Comparison of ENCODE assay signal across 26 cellular contexts in genomic region chr15:65795663-65796201, GRCh38. TPM values are rescaled to one million over a fixed set of nuclear protein-coding genes. Genes with fewer than 3 reads are reported as not detected.
DNase-seq lines count a peak whose midpoint lies in the region; ATAC-seq, FAIRE-seq and TF ChIP-seq lines count a peak whose summit lies in the region.
"Had no signal": no experiment of that assay in that cellular context is flagged by ENCODE, and none has a peak within 500 bp of the region (broad histone marks: within the 10 kb centered on the region; RNA-seq: fewer than 3 reads in every experiment).

No MANE protein-coding gene starts in this region.

- H3K79me2 ChIP-seq in mammary epithelial cell (ENCODE audit: insufficient read depth, low read length) (peaks cover 12% of the 10 kb centered on the region), H1 (ENCODE audit: control insufficient read depth in 1 of 2, insufficient read depth in 2 of 2, low read length in 2 of 2) (no peaks in the 10 kb centered on the region)

- no peak for FAIRE-seq in H1 (lab: Jason Lieb, UNC)
- FAIRE-seq: GM19239, kidney had no signal

- no peaks in the 10 kb centered on the region for H3K36me3 ChIP-seq in mammary epithelial cell (ENCODE audit: insufficient read depth, low read length)
- H3K36me3 ChIP-seq in H1 (ENCODE audit: control insufficient read depth in 2 of 4, insufficient read depth in 4 of 4, low read length in 3 of 4), result no peaks in the 10 kb centered on the region
- H3K36me3 ChIP-seq: gastrocnemius medialis, lower lobe of right lung, thoracic aorta had no signal

- POLR2A ChIA-PET in MCF 10A (lab: Yijun Ruan, JAX), result interaction anchor here (1.5 to 3.8 kb wide), 5 partner anchors 16 to 74 kb away, joined by 3 to 33 read pairs (median 7); partner anchors contain the start of gene RAB11A
- POLR2A ChIA-PET in RWPE1 (lab: Yijun Ruan, JAX; ENCODE audit: low non-redundant PET), result no interaction called here
- POLR2A ChIA-PET in H1 (lab: Charles Lee; ENCODE audit: partially characterized antibody), result no interaction called here

- DNase-seq in mammary epithelial cell (no peak), MCF 10A (ENCODE audit: unreplicated experiment) (no peak), RWPE1 (ENCODE audit: low spot score) (no peak), H1 (ENCODE audit: low read depth in 1 of 2, low spot score in 2 of 2) (no peak), type B pancreatic cell (ENCODE audit: extremely low spot score, unreplicated experiment) (no peak)
- no peak for DNase-seq in activated naive CD4-positive, alpha-beta T cell treated with anti-CD3 and anti-CD28 coated beads, Interleukin-2, amount 50 U/mL, for 72 hours (ENCODE audit: low spot score in 2 of 2)
- DNase-seq: activated CD4-positive, alpha-beta T cell treated with anti-CD3 and anti-CD28 coated beads for 36 hours; activated naive CD4-positive, alpha-beta T cell treated with Interleukin-2 at 50 U/mL for 16 hours; anterior cingulate cortex; CD4-positive, alpha-beta T cell; central memory CD4-positive, alpha-beta T cell; DMS153; gastrocnemius medialis; GF-D8; KBM-7; kidney; lower lobe of right lung; NCI-H1048; NCI-H2081; NCI-H446 treated with DMSO at 0.1 percent for 48 hours; NK-92 treated with Interleukin-12 subunit alpha and Interleukin-12 subunit beta, amount 100 ng/mL, for 24 hours had no signal

- H4K20me1 ChIP-seq in mammary epithelial cell (ENCODE audit: insufficient read depth, low read length) (no peaks in the 10 kb centered on the region), H1 (replicated peaks in 1 of 2; ENCODE audit: control insufficient read depth in 1 of 2, insufficient read depth in 2 of 2, low read length in 2 of 2) (no peaks in the 10 kb centered on the region)

- H2AFZ ChIP-seq in mammary epithelial cell (ENCODE audit: low read depth, low read length), result no peak overlapping the region
- no peak overlapping the region for H2AFZ ChIP-seq in H1 (ENCODE audit: low read length)

- H3K14ac ChIP-seq in H1 (ENCODE audit: insufficient read length), result no peak overlapping the region

- H3K27ac Mint-ChIP-seq in MCF 10A (ENCODE audit: low read depth, unreplicated experiment) (no peak overlapping the region), type B pancreatic cell (peak overlapping the region; percentile 84)
- no peak overlapping the region for H3K27ac Mint-ChIP-seq in activated naive CD4-positive, alpha-beta T cell treated with anti-CD3 and anti-CD28 coated beads, Interleukin-2, amount 50 U/mL, for 72 hours

- H3K27me3 Mint-ChIP-seq in MCF 10A (ENCODE audit: insufficient read depth, unreplicated experiment) (no peaks in the 10 kb centered on the region), type B pancreatic cell (no peaks in the 10 kb centered on the region)
- H3K27me3 Mint-ChIP-seq: activated CD4-positive, alpha-beta T cell treated with anti-CD3 and anti-CD28 coated beads for 36 hours; CD4-positive, alpha-beta T cell had no signal

- TF ChIP-seq RAD21 in H1 (IDR thresholded peaks at IDR 0.05 in 1 of 2, conservative IDR thresholded peaks at IDR 0.05 in 1 of 2; ENCODE audit: low read depth in 2 of 2, low read length in 2 of 2), result no peak

- TF ChIP-seq CTCF in mammary epithelial cell (conservative IDR thresholded peaks at IDR 0.05 in 1 of 2, IDR thresholded peaks at IDR 0.05 in 1 of 2; ENCODE audit: extremely low read depth in 1 of 2, insufficient read depth in 1 of 2, low read depth in 1 of 2, low read length in 2 of 2) (no peak), MCF 10A (IDR thresholded peaks at IDR 0.05; ENCODE audit: unreplicated experiment) (no peak), RWPE1 (conservative IDR thresholded peaks at IDR 0.05; ENCODE audit: low read depth) (no peak), H1 (IDR thresholded peaks at IDR 0.05; ENCODE audit: control extremely low read depth in 1 of 3, insufficient read depth in 1 of 3, low read depth in 1 of 3, low read length in 3 of 3) (no peak), type B pancreatic cell (conservative IDR thresholded peaks at IDR 0.05) (no peak)

- H3K23me2 ChIP-seq in H1 (ENCODE audit: low read depth, low read length), result peaks cover 2% of the 10 kb centered on the region

- H2AK5ac ChIP-seq in H1 (ENCODE audit: low read depth, low read length), result no peak overlapping the region

- dilution Hi-C loops in mammary epithelial cell (cut with HindIII; ENCODE audit: low sequenced_read_pairs), result no loop called here

- no peak for ATAC-seq in activated naive CD4-positive, alpha-beta T cell treated with anti-CD3 and anti-CD28 coated beads, Interleukin-2, amount 50 U/mL, for 72 hours
- ATAC-seq in HG02970 (IDR thresholded peaks at IDR 0.05; ENCODE audit: low FRiP score, unreplicated experiment), result no peak
- ATAC-seq in HG02798 (IDR thresholded peaks at IDR 0.05; ENCODE audit: poor library complexity, unreplicated experiment), result no peak
- ATAC-seq: activated CD4-positive, alpha-beta T cell treated with anti-CD3 and anti-CD28 coated beads for 36 hours; gastrocnemius medialis; lower lobe of right lung; sciatic nerve had no signal

- H3K36me3 Mint-ChIP-seq in MCF 10A (ENCODE audit: insufficient read depth, unreplicated experiment) (no peaks in the 10 kb centered on the region), type B pancreatic cell (no peaks in the 10 kb centered on the region)
- peaks cover 6 to 12% of the 10 kb centered on the region in 2 donors for H3K36me3 Mint-ChIP-seq in activated naive CD4-positive, alpha-beta T cell treated with anti-CD3 and anti-CD28 coated beads, Interleukin-2, amount 50 U/mL, for 72 hours

- H3K4ac ChIP-seq in H1 (replicated peaks; ENCODE audit: insufficient read length, low read depth, low read length), result no peak overlapping the region

- H4K91ac ChIP-seq in H1 (replicated peaks; ENCODE audit: insufficient read length, low read length), result no peak overlapping the region

- no peak overlapping the region for H2BK20ac ChIP-seq in H1 (ENCODE audit: low read length)

- H3K4me3 Mint-ChIP-seq in MCF 10A (ENCODE audit: unreplicated experiment) (no peak overlapping the region), type B pancreatic cell (no peak overlapping the region)
- H3K4me3 Mint-ChIP-seq: activated CD4-positive, alpha-beta T cell treated with anti-CD3 and anti-CD28 coated beads for 36 hours had no signal

- no peak overlapping the region for H3K56ac ChIP-seq in H1 (replicated peaks; ENCODE audit: insufficient read length, low read depth, low read length)

- H3K27ac ChIP-seq in mammary epithelial cell (ENCODE audit: insufficient read depth, low read depth, low read length), result peak overlapping the region; percentile 90
- H3K27ac ChIP-seq in RWPE1, result peak overlapping the region; percentile 46; the same call in 1 of the 2 replicates
- H3K27ac ChIP-seq in H1 (ENCODE audit: low read depth, low read length), result no peak overlapping the region
- H3K27ac ChIP-seq: gastrocnemius medialis, lower lobe of right lung, thoracic aorta had no signal

- no peak overlapping the region for H2BK5ac ChIP-seq in H1 (ENCODE audit: low read depth, low read length)

- no peak overlapping the region for H2BK120ac ChIP-seq in H1 (replicated peaks; ENCODE audit: low read depth, low read length)

- H3K9me3 ChIP-seq in mammary epithelial cell (replicated peaks; ENCODE audit: insufficient read depth, low read length) (no peaks in the 10 kb centered on the region), H1 (ENCODE audit: insufficient read depth in 2 of 2, low read depth in 1 of 2, low read length in 1 of 2) (no peaks in the 10 kb centered on the region)
- H3K9me3 ChIP-seq: gastrocnemius medialis, lower lobe of right lung, thoracic aorta had no signal

- no peak overlapping the region for H4K5ac ChIP-seq in H1 (ENCODE audit: insufficient read length, low read depth, low read length)

- TF ChIP-seq POLR2A in H1 (IDR thresholded peaks at IDR 0.05; ENCODE audit: control extremely low read depth in 1 of 2, low read depth in 2 of 2, low read length in 2 of 2), result no peak

- no TSS peak for BruUV-seq in mammary epithelial cell (replicated peaks; lab: Mats Ljungman, UMichigan)
- BruUV-seq in MCF 10A (replicated peaks; lab: Mats Ljungman, UMichigan), result no TSS peak

- no peak overlapping the region for H3K18ac ChIP-seq in H1 (ENCODE audit: extremely low read depth, low read length)

- intact Hi-C loops in mammary epithelial cell (cut with micrococcal nuclease), result no loop called here
- intact Hi-C loops in MCF 10A (cut with micrococcal nuclease), result loop anchor here (2.0 kb wide), 1 partner anchor 65 kb away; no protein-coding TSS in a partner anchor

- H3K9me3 Mint-ChIP-seq in MCF 10A (ENCODE audit: unreplicated experiment) (no peaks in the 10 kb centered on the region), type B pancreatic cell (no peaks in the 10 kb centered on the region)
- H3K9me3 Mint-ChIP-seq in activated naive CD4-positive, alpha-beta T cell treated with anti-CD3 and anti-CD28 coated beads, Interleukin-2, amount 50 U/mL, for 72 hours, result no peaks in the 10 kb centered on the region
- H3K9me3 Mint-ChIP-seq: CD4-positive, alpha-beta T cell had no signal

- H3K4me3 ChIP-seq in mammary epithelial cell (replicated peaks in 1 of 3; ENCODE audit: insufficient read depth in 1 of 3, low read depth in 2 of 3, low read length in 3 of 3), result no peak overlapping the region
- no peak overlapping the region for H3K4me3 ChIP-seq in H1 (ENCODE audit: extremely low read depth in 1 of 4, insufficient read depth in 2 of 4, low read depth in 3 of 4, low read length in 4 of 4)
- H3K4me3 ChIP-seq: gastrocnemius medialis, lower lobe of right lung, thoracic aorta had no signal

- no peak overlapping the region for H4K8ac ChIP-seq in H1 (ENCODE audit: extremely low read depth, insufficient read depth, low read length)

- no peak for TF ChIP-seq EP300 in H1 (IDR thresholded peaks at IDR 0.05; ENCODE audit: borderline replicate concordance in 1 of 2, low read depth in 2 of 2, low read length in 2 of 2)

- H3K4me1 ChIP-seq in mammary epithelial cell (ENCODE audit: insufficient read depth, low read length) (peaks cover 35% of the 10 kb centered on the region), H1 (replicated peaks in 1 of 4; ENCODE audit: control insufficient read depth in 3 of 4, insufficient read depth in 4 of 4, low read length in 3 of 4) (peaks cover 0 to 2% (median 0%) of the 10 kb centered on the region in 4 experiments; a peak in 4 of 7 replicates)

- no peaks in the 10 kb centered on the region for H3K79me1 ChIP-seq in H1 (ENCODE audit: low read depth, low read length)

- no peak overlapping the region for H3K9ac ChIP-seq in mammary epithelial cell (ENCODE audit: insufficient read depth, low read length)
- no peak overlapping the region for H3K9ac ChIP-seq in H1 (replicated peaks in 1 of 4; ENCODE audit: extremely low read depth in 1 of 4, low read depth in 3 of 4, low read length in 3 of 4)

- no peak overlapping the region for H3K23ac ChIP-seq in H1 (ENCODE audit: insufficient read length)

- CTCF ChIA-PET in mammary epithelial cell (lab: Charles Lee; ENCODE audit: low non-redundant PET) (interaction anchor here (1.2 kb wide), 1 partner anchor 28 kb away, joined by 6 read pairs; no protein-coding TSS in a partner anchor), MCF 10A (lab: Yijun Ruan, JAX) (no interaction called here), RWPE1 (lab: Yijun Ruan, JAX) (no interaction called here), H1 (lab: Charles Lee; ENCODE audit: partially characterized antibody) (no interaction called here)

- peak overlapping the region; percentile 69 for H3K4me2 ChIP-seq in mammary epithelial cell (ENCODE audit: insufficient read depth, low read depth, low read length)
- no peak overlapping the region for H3K4me2 ChIP-seq in H1 (ENCODE audit: insufficient read depth in 1 of 2, low read depth in 2 of 2, low read length in 2 of 2)

- no peaks in the 10 kb centered on the region for H3K27me3 ChIP-seq in mammary epithelial cell (ENCODE audit: insufficient read depth, low read length)
- H3K27me3 ChIP-seq in H1 (replicated peaks in 1 of 4; ENCODE audit: control insufficient read depth in 3 of 4, extremely low read depth in 1 of 4, insufficient read depth in 3 of 4, low read length in 3 of 4), result no peaks in the 10 kb centered on the region
- H3K27me3 ChIP-seq: gastrocnemius medialis had no signal

- WGBS in mammary epithelial cell (ENCODE audit: low coverage, missing lambda C conversion rate), result 100% methylated on average over 1 of the region's 2 CpGs
- WGBS in H1 (ENCODE audit: extremely low coverage in 1 of 2, insufficient coverage in 1 of 2, insufficient read length in 1 of 2, insufficient replicate concordance in 2 of 2, low coverage in 1 of 2, low lambda C conversion rate in 2 of 2, missing lambda C conversion rate in 1 of 2), 2 experiments, result 87% methylated on average over 2 of the region's 2 CpGs; no CpG with 5 or more reads in 1 of the 2 experiments

- H2BK15ac ChIP-seq in H1 (ENCODE audit: low read length), result no peak overlapping the region

- in situ Hi-C loops in mammary epithelial cell (cut with MboI; ENCODE audit: low sequenced_read_pairs in 2 of 2), result no loop called here

- no peak overlapping the region for H2BK12ac ChIP-seq in H1 (ENCODE audit: low read depth, low read length)

- H3K4me1 Mint-ChIP-seq in MCF 10A (ENCODE audit: insufficient read depth, unreplicated experiment), result peaks cover 31% of the 10 kb centered on the region
- H3K4me1 Mint-ChIP-seq in type B pancreatic cell (ENCODE audit: unreplicated experiment), result peaks cover 23% of the 10 kb centered on the region

RNA-seq across cellular contexts. Expression of gene DENND4A, which starts 3.6 kb away (rescaled TPM):
- total RNA-seq in mammary epithelial cell (10 to 100 TPM; 16.8 to 21.7 TPM), MCF 10A (2022) (16.9 and 18.1 TPM in 2 replicates), type B pancreatic cell (ENCODE audit: low replicate concordance) (13.4 and 13.6 TPM in 2 replicates)
- polyA plus RNA-seq in mammary epithelial cell (6.1 TPM), H1 (2011; rRNA removed) (0.86 and 1.3 TPM in 2 replicates)
- 24.7 TPM for polyA minus RNA-seq in mammary epithelial cell
- 4.7 and 6.1 TPM in 2 replicates for total RNA-seq in H1 (2021; fragmentation: NEBNext Ultra II Directional; extraction: Animal tissue kit (Norgen Biotek cat#: 25700))
- 1.5 TPM for polyA plus RNA-seq in H1 (2011; cell fraction: cytosol; rRNA removed)
- 1.3 TPM for polyA plus RNA-seq in H1 (2011; cell fraction: nucleus; rRNA removed)
- polyA plus RNA-seq in H1 (2012, experiment 1 of 2), result 1.3 to 3.0 TPM (median 1.9 TPM) in 4 replicates
- polyA plus RNA-seq in H1 (2012, experiment 2 of 2), result 0.07 TPM
- 3.0 TPM for polyA plus RNA-seq in H1 (2013, experiment 1 of 2)
- 2.7 TPM for polyA plus RNA-seq in H1 (2013, experiment 2 of 2)
- 8.1 and 11.8 TPM in 2 replicates for polyA minus RNA-seq in H1 (2011; rRNA and poly(A)+ RNA removed)
- polyA minus RNA-seq in H1 (2011; cell fraction: cytosol; rRNA and poly(A)+ RNA removed), result 3.9 TPM
- 16.4 TPM for polyA minus RNA-seq in H1 (2011; cell fraction: nucleus; rRNA and poly(A)+ RNA removed)
- total RNA-seq in activated naive CD4-positive, alpha-beta T cell treated with anti-CD3 and anti-CD28 coated beads, Interleukin-2, amount 50 U/mL, for 72 hours, result 10 to 100 TPM; 26.8 to 49.7 TPM
